Comparison of ENCODE assay signal across 9 cellular contexts in genomic region chr12:102120886-102121285, GRCh38. TPM values are rescaled to one million over a fixed set of nuclear protein-coding genes. Genes with fewer than 3 reads are reported as not detected.
DNase-seq lines count a peak whose midpoint lies in the region; ATAC-seq and TF ChIP-seq lines count a peak whose summit lies in the region.
"Had no signal": no experiment of that assay in that cellular context is flagged by ENCODE, and none has a peak within 500 bp of the region (broad histone marks: within the 10 kb centered on the region; RNA-seq: fewer than 3 reads in every experiment).

No MANE protein-coding gene starts in this region.

- H4K20me1 ChIP-seq in IMR-90 (ENCODE audit: insufficient read depth, low read length): no peaks in the 10 kb centered on the region

- peak overlapping the region; percentile 5; the same call in 1 of the 2 replicates for H3K4ac ChIP-seq in IMR-90 (ENCODE audit: low read depth, low read length)

- H3K27me3 ChIP-seq in IMR-90 (ENCODE audit: control insufficient read depth, insufficient read depth, low read length): no peaks in the 10 kb centered on the region
- no peaks in the 10 kb centered on the region for H3K27me3 ChIP-seq in thoracic aorta (replicated peaks; ENCODE audit: insufficient read depth)

- H3K36me3 Mint-ChIP-seq in activated B cell treated with CpG ODN at 0.5 μM for 24 hours (ENCODE audit: low read depth): peaks cover 12% of the 10 kb centered on the region

- 0% methylated on average over 1 of the region's 4 CpGs; no CpG with 5 or more reads in 1 of the 2 experiments for WGBS in IMR-90 (ENCODE audit: extremely low coverage in 2 of 2, insufficient read length in 1 of 2), 2 experiments

- H2BK15ac ChIP-seq in IMR-90 (ENCODE audit: low read depth, low read length): no peak overlapping the region

- H3K18ac ChIP-seq in IMR-90 (ENCODE audit: low read depth, low read length): no peak overlapping the region

- H3K27ac ChIP-seq in IMR-90 (ENCODE audit: insufficient read depth, low read length) (peak overlapping the region; percentile 26; the same call in 1 of the 2 replicates), thoracic aorta (no peak overlapping the region)

- no peak for TF ChIP-seq CTCF in IMR-90 (conservative IDR thresholded peaks at IDR 0.05; ENCODE audit: low read depth, low read length)
- TF ChIP-seq CTCF in activated B cell treated with CpG ODN at 0.5 μM for 24 hours (IDR thresholded peaks at IDR 0.05): no peak
- TF ChIP-seq CTCF in thoracic aorta (IDR thresholded peaks at IDR 0.05): no peak

- H3K9me3 ChIP-seq in IMR-90 (ENCODE audit: control insufficient read depth, insufficient read depth, low read length): no peaks in the 10 kb centered on the region
- no peaks in the 10 kb centered on the region for H3K9me3 ChIP-seq in thoracic aorta

- peak overlapping the region; percentile 6 for H3K27ac Mint-ChIP-seq in activated B cell treated with CpG ODN at 0.5 μM for 24 hours

- H3K56ac ChIP-seq in IMR-90 (ENCODE audit: extremely low read depth, insufficient read depth, low read length): no peak overlapping the region

- H3K4me1 ChIP-seq in IMR-90 (ENCODE audit: control insufficient read depth, insufficient read depth, low read length): peaks cover 4% of the 10 kb centered on the region; the same call in 1 of the 2 replicates
- peaks cover 16 to 17% of the 10 kb centered on the region in 2 donors for H3K4me1 ChIP-seq in thoracic aorta (ENCODE audit: control insufficient read depth in 1 of 2, low read depth in 2 of 2)

- POLR2A ChIA-PET in IMR-90 (lab: Charles Lee; ENCODE audit: unreplicated experiment): no interaction called here
- POLR2A ChIA-PET in activated B cell treated with CpG ODN at 0.5 μM for 24 hours (lab: Charles Lee): interaction anchor here (3.2 kb wide), 1 partner anchor 59 kb away, joined by 16 read pairs; the partner anchor contains the start of gene WASHC3

- no peak for TF ChIP-seq RAD21 in IMR-90 (IDR thresholded peaks at IDR 0.05; ENCODE audit: low read length)

- H3K4me3 Mint-ChIP-seq in activated B cell treated with CpG ODN at 0.5 μM for 24 hours: peak overlapping the region; percentile 95

- peak overlapping the region; percentile 89 for H3K4me2 ChIP-seq in IMR-90 (ENCODE audit: low read depth, low read length)

- H3K23ac ChIP-seq in IMR-90 (ENCODE audit: low read depth, low read length): peak overlapping the region; percentile 13; the same call in 1 of the 2 replicates

- no peak overlapping the region for H4K91ac ChIP-seq in IMR-90 (ENCODE audit: insufficient read depth, low read depth, low read length)

- peak overlapping the region; percentile 43 to 95; a peak in 2 of 4 replicates for H4K8ac ChIP-seq in IMR-90 (ENCODE audit: low read depth in 2 of 2, low read length in 2 of 2)

- H3K79me1 ChIP-seq in IMR-90 (ENCODE audit: low read depth in 1 of 2, low read length in 2 of 2): peaks cover 34 to 44% of the 10 kb centered on the region in 2 experiments

- H3K27me3 Mint-ChIP-seq in activated B cell treated with CpG ODN at 0.5 μM for 24 hours: no peaks in the 10 kb centered on the region
- H3K27me3 Mint-ChIP-seq: dendritic cell treated with granulocyte-macrophage colony-stimulating factor and Interleukin-4, amounts not matched to agents 40 ng/mL and 50 ng/mL, for 4 days had no signal

- dilution Hi-C loops in IMR-90 (cut with HindIII; ENCODE audit: low sequenced_read_pairs, unreplicated experiment): no loop called here

- in situ Hi-C loops in IMR-90 (cut with MboI; ENCODE audit: low sequenced_read_pairs): no loop called here

- no TSS peak for BruUV-seq in IMR-90 (replicated peaks; lab: Mats Ljungman, UMichigan)

- CTCF ChIA-PET in IMR-90 (lab: Yijun Ruan, JAX): interaction anchor here (0.6 kb wide), 1 partner anchor 44 kb away, joined by 5 read pairs; no protein-coding TSS in a partner anchor
- CTCF ChIA-PET in activated B cell treated with CpG ODN at 0.5 μM for 24 hours (lab: Charles Lee): no interaction called here

- H2AFZ ChIP-seq in IMR-90 (replicated peaks; ENCODE audit: low read length, poor library complexity): peak overlapping the region; percentile 99

- peak overlapping the region; percentile 65; the same call in 1 of the 2 replicates for H3K9ac ChIP-seq in IMR-90 (ENCODE audit: low read depth, low read length)

- H2AK9ac ChIP-seq in IMR-90 (replicated peaks; ENCODE audit: low read depth, low read length, poor library complexity): peak overlapping the region; percentile 70

- no peak overlapping the region for H2BK20ac ChIP-seq in IMR-90 (ENCODE audit: low read depth, low read length)

- ATAC-seq in IMR-90 (ENCODE audit: low read depth): no peak
- ATAC-seq in activated B cell treated with CpG ODN at 0.5 μM for 24 hours (ENCODE audit: low read depth): no peak
- no peak for ATAC-seq in thoracic aorta (ENCODE audit: insufficient number of reproducible peaks, low FRiP score, low read depth)
- ATAC-seq in HG02970 (IDR thresholded peaks at IDR 0.05; ENCODE audit: low FRiP score, unreplicated experiment): no peak

- peaks cover 12% of the 10 kb centered on the region for H3K4me1 Mint-ChIP-seq in activated B cell treated with CpG ODN at 0.5 μM for 24 hours

- intact Hi-C loops in IMR-90 (cut with micrococcal nuclease): loop anchor here (1.0 to 2.0 kb wide), 3 partner anchors 181 to 582 kb away; no protein-coding TSS in a partner anchor
- intact Hi-C loops in activated B cell treated with CpG ODN at 0.5 μM for 24 hours (cut with micrococcal nuclease): loop anchor here (1.0 to 2.0 kb wide), 6 partner anchors 59 to 364 kb away; partner anchors contain the start of gene DRAM1

- 0 out of 2 replicates have a peak, but pooled peaks cover 1% of the 10 kb centered on the region for H3K36me3 ChIP-seq in IMR-90 (ENCODE audit: control insufficient read depth, insufficient read depth, low read length)
- H3K36me3 ChIP-seq in thoracic aorta: no peaks in the 10 kb centered on the region

- H2BK120ac ChIP-seq in IMR-90 (ENCODE audit: low read depth, low read length): no peak overlapping the region

- no peak overlapping the region for H2BK5ac ChIP-seq in IMR-90 (ENCODE audit: low read depth, low read length, poor library complexity, severe bottlenecking)

- H3K9me1 ChIP-seq in IMR-90 (ENCODE audit: insufficient read depth, low read length): no peaks in the 10 kb centered on the region

- peak; percentile 23 for DNase-seq in NCI-H146 (lab: John Stamatoyannopoulos, UW)
- no peak for DNase-seq in NCI-H146 treated with DMSO at 0.1 percent for 48 hours (lab: John Stamatoyannopoulos, UW; ENCODE audit: unreplicated experiment)
- DNase-seq in IMR-90: peak; percentile 29
- no peak for DNase-seq in activated B cell treated with CpG ODN at 0.5 μM for 24 hours
- DNase-seq in thoracic aorta (ENCODE audit: low spot score): no peak
- DNase-seq in NCI-H1092 (lab: John Stamatoyannopoulos, UW): no peak

- peak overlapping the region; percentile 86; the same call in 1 of the 2 replicates for H3K4me3 ChIP-seq in IMR-90 (ENCODE audit: insufficient read depth, low read depth, low read length)
- H3K4me3 ChIP-seq in iPS-11a (ENCODE audit: low read depth, low read length): peak overlapping the region; percentile 92
- H3K4me3 ChIP-seq in thoracic aorta: peak overlapping the region; percentile 96

- no peak overlapping the region for H2AK5ac ChIP-seq in IMR-90 (ENCODE audit: low read depth, low read length)

- no peak for TF ChIP-seq POLR2A in IMR-90 (IDR thresholded peaks at IDR 0.05; ENCODE audit: low read depth, low read length)

- H4K5ac ChIP-seq in IMR-90 (ENCODE audit: low read depth, low read length): no peak overlapping the region

- no peaks in the 10 kb centered on the region for H3K9me3 Mint-ChIP-seq in activated B cell treated with CpG ODN at 0.5 μM for 24 hours
- H3K9me3 Mint-ChIP-seq: dendritic cell treated with granulocyte-macrophage colony-stimulating factor and Interleukin-4, amounts not matched to agents 40 ng/mL and 50 ng/mL, for 4 days had no signal

- H3K14ac ChIP-seq in IMR-90 (replicated peaks; ENCODE audit: low read depth, low read length): no peak overlapping the region

TF ChIP-seq in IMR-90, 13 proteins besides CTCF, POLR2A, EP300 and RAD21 (continues in another document):
- TF ChIP-seq NFE2L2 (IDR thresholded peaks at IDR 0.05; ENCODE audit: low read depth, low read length) (no peak), MAZ (IDR thresholded peaks at IDR 0.05; ENCODE audit: borderline replicate concordance, low read depth, low read length) (no peak), RFX5 (IDR thresholded peaks at IDR 0.05; ENCODE audit: low read depth, low read length) (no peak), SMC3 (IDR thresholded peaks at IDR 0.05; ENCODE audit: low read depth, low read length) (no peak), ELK1 (IDR thresholded peaks at IDR 0.05; ENCODE audit: borderline replicate concordance, low read depth, low read length) (no peak)

RNA-seq across cellular contexts. Expression of gene PARPBP, which starts 0.9 kb away (rescaled TPM):
- 7.2 and 15.6 TPM in 2 replicates for total RNA-seq in IMR-90 (2012; rRNA removed)
- 3.0 and 4.8 TPM in 2 replicates for polyA plus RNA-seq in IMR-90 (2012; rRNA removed)
- polyA plus RNA-seq in IMR-90 (2012; cell fraction: cytosol; rRNA removed): 0.44 and 1.1 TPM in 2 replicates
- 0.71 and 4.1 TPM in 2 replicates for polyA plus RNA-seq in IMR-90 (2012; cell fraction: nucleus; rRNA removed; ENCODE audit: low replicate concordance)
- 4.6 and 5.0 TPM in 2 replicates for total RNA-seq in activated B cell treated with CpG ODN at 0.5 μM for 24 hours
- 1 to 10 TPM in 1 of 2 donors, under 1 TPM in 1; 0.27 to 2.6 TPM for total RNA-seq in thoracic aorta

RNA-seq across cellular contexts. Expression of gene NUP37, which starts 1.0 kb away (rescaled TPM):
- 55.0 and 71.9 TPM in 2 replicates for total RNA-seq in IMR-90 (2012; rRNA removed)
- polyA plus RNA-seq in IMR-90 (2012; rRNA removed): 28.4 and 41.1 TPM in 2 replicates
- polyA plus RNA-seq in IMR-90 (2012; cell fraction: cytosol; rRNA removed): 5.5 and 8.4 TPM in 2 replicates
- 2.2 and 18.7 TPM in 2 replicates for polyA plus RNA-seq in IMR-90 (2012; cell fraction: nucleus; rRNA removed; ENCODE audit: low replicate concordance)
- total RNA-seq in activated B cell treated with CpG ODN at 0.5 μM for 24 hours: 27.0 and 29.9 TPM in 2 replicates
- total RNA-seq in thoracic aorta: 10 to 100 TPM; 13.8 to 14.9 TPM

RNA-seq across cellular contexts. Expression of gene WASHC3, which starts 59.1 kb away (rescaled TPM):
- 82.8 and 87.1 TPM in 2 replicates for total RNA-seq in IMR-90 (2012; rRNA removed)
- 52.7 and 54.8 TPM in 2 replicates for polyA plus RNA-seq in IMR-90 (2012; rRNA removed)
- polyA plus RNA-seq in IMR-90 (2012; cell fraction: cytosol; rRNA removed): 16.0 and 23.8 TPM in 2 replicates
- 5.5 and 36.4 TPM in 2 replicates for polyA plus RNA-seq in IMR-90 (2012; cell fraction: nucleus; rRNA removed; ENCODE audit: low replicate concordance)
- 47.3 and 50.6 TPM in 2 replicates for total RNA-seq in activated B cell treated with CpG ODN at 0.5 μM for 24 hours
- 10 to 100 TPM; 46.8 to 73.6 TPM for total RNA-seq in thoracic aorta

Comparison
In these comparisons a context has a peak if more than half of its experiments do, and no peak if none do; other contexts are left out.
1. DNase-seq: peak in NCI-H146 (single experiment) and IMR-90 (single experiment); none in NCI-H146 treated with DMSO at 0.1 percent for 48 hours (single experiment), activated B cell treated with CpG ODN at 0.5 μM for 24 hours (single experiment), thoracic aorta (single experiment) and NCI-H1092 (single experiment).
2. Peak in every context shown above with its lines, with median percentiles within 50 percentile points of each other: H3K4me3 ChIP-seq.